30 cellular contexts compared by ENCODE assay signal in genomic region chr2:61221819-61222218, GRCh38.
"Had no signal": no experiment of that assay in that cellular context is flagged by ENCODE, and none has a peak within 500 bp of the region (broad histone marks: within the 10 kb centered on the region; RNA-seq: fewer than 3 reads in every experiment).

No MANE protein-coding gene starts in this region.

- H3K9me3 Mint-ChIP-seq: activated CD4-positive, alpha-beta memory T cell treated with anti-CD3 and anti-CD28 coated beads for 36 hours; activated naive CD4-positive, alpha-beta T cell treated with anti-CD3 and anti-CD28 coated beads for 36 hours; activated naive CD4-positive, alpha-beta T cell treated with anti-CD3 and anti-CD28 coated beads, Interleukin-2, amount 50 U/mL, for 24 hours; activated naive CD8-positive, alpha-beta T cell treated with anti-CD3 and anti-CD28 coated beads for 36 hours; activated naive CD8-positive, alpha-beta T cell treated with anti-CD3 and anti-CD28 coated beads, Interleukin-2, amount 50 U/mL, for 24 hours; activated T-helper 1 cell treated with anti-CD3 and anti-CD28 coated beads, Interleukin-12 subunit alpha, Interleukin-12 subunit beta, Interleukin-2, Interleukin-4 antibody, amounts not matched to agents 30 ng/mL and 10 ng/mL and 1 ng/mL, durations not matched to agents 14 hours and 24 hours and 36 hours; activated T-helper 2 cell treated with anti-CD3 and anti-CD28 coated beads, Interferon-gamma antibody, Interleukin-2, Interleukin-4, amounts not matched to agents 10 μg/mL and 5 μg/mL and 100 μg/mL, durations not matched to agents 14 hours and 24 hours and 36 hours had no signal

- FAIRE-seq: endometrium, endothelial cell of umbilical vein had no signal

- H3K27ac ChIP-seq: adrenal gland, body of pancreas, colonic mucosa, esophagus squamous epithelium, gastroesophageal sphincter had no signal

- H3K27ac Mint-ChIP-seq: activated CD4-positive, alpha-beta memory T cell treated with anti-CD3 and anti-CD28 coated beads for 36 hours; activated CD4-positive, alpha-beta T cell treated with anti-CD3 and anti-CD28 coated beads for 36 hours; activated CD4-positive, alpha-beta T cell treated with anti-CD3 and anti-CD28 coated beads, Interleukin-2, amount 10 ng/mL, durations not matched to agents 24 days and 14 days; activated CD8-positive, alpha-beta memory T cell treated with anti-CD3 and anti-CD28 coated beads, Interleukin-2, amount 10 ng/mL, durations not matched to agents 7 days and 5 days; activated CD8-positive, alpha-beta T cell treated with anti-CD3 and anti-CD28 coated beads, Interleukin-2, amount 10 ng/mL, durations not matched to agents 7 days and 5 days; activated naive CD4-positive, alpha-beta T cell treated with anti-CD3 and anti-CD28 coated beads for 36 hours; activated naive CD4-positive, alpha-beta T cell treated with anti-CD3 and anti-CD28 coated beads, Interleukin-2, amount 50 U/mL, for 24 hours; activated naive CD8-positive, alpha-beta T cell treated with anti-CD3 and anti-CD28 coated beads, Interleukin-2, amount 50 U/mL, for 24 hours; activated T-helper 1 cell treated with anti-CD3 and anti-CD28 coated beads, Interleukin-12 subunit alpha, Interleukin-12 subunit beta, Interleukin-2, Interleukin-4 antibody, amounts not matched to agents 30 ng/mL and 10 ng/mL and 1 ng/mL, durations not matched to agents 14 hours and 24 hours and 36 hours; activated T-helper 2 cell treated with anti-CD3 and anti-CD28 coated beads, Interferon-gamma antibody, Interleukin-2, Interleukin-4, amounts not matched to agents 10 μg/mL and 5 μg/mL and 100 μg/mL, durations not matched to agents 14 hours and 24 hours and 36 hours had no signal

- ATAC-seq: activated CD4-positive, alpha-beta T cell treated with anti-CD3 and anti-CD28 coated beads for 36 hours; activated CD8-positive, alpha-beta memory T cell treated with anti-CD3 and anti-CD28 coated beads, Interleukin-2, amount 10 ng/mL, durations not matched to agents 7 days and 5 days; activated CD8-positive, alpha-beta T cell treated with anti-CD3 and anti-CD28 coated beads, Interleukin-2, amount 10 ng/mL, durations not matched to agents 7 days and 5 days; activated naive CD8-positive, alpha-beta T cell treated with anti-CD3 and anti-CD28 coated beads, Interleukin-2, amount 50 U/mL, for 24 hours; body of pancreas; gastroesophageal sphincter had no signal

- H3K4me3 Mint-ChIP-seq: activated CD4-positive, alpha-beta memory T cell treated with anti-CD3 and anti-CD28 coated beads for 36 hours; activated CD4-positive, alpha-beta T cell treated with anti-CD3 and anti-CD28 coated beads for 36 hours; activated CD4-positive, alpha-beta T cell treated with anti-CD3 and anti-CD28 coated beads, Interleukin-2, amount 10 ng/mL, durations not matched to agents 24 days and 14 days; activated CD8-positive, alpha-beta memory T cell treated with anti-CD3 and anti-CD28 coated beads, Interleukin-2, amount 10 ng/mL, durations not matched to agents 7 days and 5 days; activated CD8-positive, alpha-beta T cell treated with anti-CD3 and anti-CD28 coated beads, Interleukin-2, amount 10 ng/mL, durations not matched to agents 7 days and 5 days; activated naive CD4-positive, alpha-beta T cell treated with anti-CD3 and anti-CD28 coated beads for 36 hours; activated naive CD4-positive, alpha-beta T cell treated with anti-CD3 and anti-CD28 coated beads, Interleukin-2, amount 50 U/mL, for 24 hours; activated naive CD8-positive, alpha-beta T cell treated with anti-CD3 and anti-CD28 coated beads for 36 hours; activated naive CD8-positive, alpha-beta T cell treated with anti-CD3 and anti-CD28 coated beads, Interleukin-2, amount 50 U/mL, for 24 hours; activated T-helper 1 cell treated with anti-CD3 and anti-CD28 coated beads, Interleukin-12 subunit alpha, Interleukin-12 subunit beta, Interleukin-2, Interleukin-4 antibody, amounts not matched to agents 30 ng/mL and 10 ng/mL and 1 ng/mL, durations not matched to agents 14 hours and 24 hours and 36 hours had no signal

- DNase-seq: activated CD4-positive, alpha-beta memory T cell treated with anti-CD3 and anti-CD28 coated beads for 36 hours; activated CD4-positive, alpha-beta T cell treated with anti-CD3 and anti-CD28 coated beads for 36 hours; activated CD4-positive, alpha-beta T cell treated with anti-CD3 and anti-CD28 coated beads, Interleukin-2, amount 10 ng/mL, durations not matched to agents 24 days and 14 days; activated CD4-positive, CD25-positive, alpha-beta regulatory T cell; activated CD4-positive, CD25-positive, alpha-beta regulatory T cell treated with anti-CD3 and anti-CD28 coated beads, Interleukin-2, amount 50 U/mL, for 72 hours; activated CD8-positive, alpha-beta memory T cell treated with anti-CD3 and anti-CD28 coated beads, Interleukin-2, amount 10 ng/mL, durations not matched to agents 7 days and 5 days; activated CD8-positive, alpha-beta memory T cell treated with anti-CD3 and anti-CD28 coated beads, Interleukin-2, amount 50 U/mL, for 4 hours; activated CD8-positive, alpha-beta T cell treated with anti-CD3 and anti-CD28 coated beads, Interleukin-2, amount 10 ng/mL, durations not matched to agents 7 days and 5 days; activated effector memory CD4-positive, alpha-beta T cell treated with anti-CD3 and anti-CD28 coated beads, Interleukin-2, amount 50 U/mL, for 16 hours; activated naive CD4-positive, alpha-beta T cell treated with anti-CD3 and anti-CD28 coated beads for 36 hours; activated naive CD8-positive, alpha-beta T cell treated with anti-CD3 and anti-CD28 coated beads for 36 hours; activated naive CD8-positive, alpha-beta T cell treated with anti-CD3 and anti-CD28 coated beads, Interleukin-2, amount 50 U/mL, for 24 hours; activated T-cell treated with anti-CD3 and anti-CD28 coated beads, Interleukin-2, amount 50 U/mL, for 1 hour; activated T-cell treated with anti-CD3 and anti-CD28 coated beads, Interleukin-2, amount 50 U/mL, for 48 hours; adrenal gland; amygdala; aorta; body of pancreas; caudate nucleus; colonic mucosa; effector CD8-positive, alpha-beta T cell; esophagus squamous epithelium; foreskin melanocyte; T-helper 2 cell had no signal

- H3K4me1 Mint-ChIP-seq: activated CD4-positive, alpha-beta T cell treated with anti-CD3 and anti-CD28 coated beads for 36 hours; activated naive CD8-positive, alpha-beta T cell treated with anti-CD3 and anti-CD28 coated beads, Interleukin-2, amount 50 U/mL, for 24 hours had no signal

- H3K27me3 ChIP-seq: adrenal gland, body of pancreas, colonic mucosa, esophagus squamous epithelium, gastroesophageal sphincter had no signal

- H3K27me3 Mint-ChIP-seq: activated CD4-positive, alpha-beta memory T cell treated with anti-CD3 and anti-CD28 coated beads for 36 hours; activated CD4-positive, alpha-beta T cell treated with anti-CD3 and anti-CD28 coated beads for 36 hours; activated CD4-positive, alpha-beta T cell treated with anti-CD3 and anti-CD28 coated beads, Interleukin-2, amount 10 ng/mL, durations not matched to agents 24 days and 14 days; activated CD8-positive, alpha-beta memory T cell treated with anti-CD3 and anti-CD28 coated beads, Interleukin-2, amount 10 ng/mL, durations not matched to agents 7 days and 5 days; activated naive CD4-positive, alpha-beta T cell treated with anti-CD3 and anti-CD28 coated beads, Interleukin-2, amount 50 U/mL, for 24 hours; activated naive CD8-positive, alpha-beta T cell treated with anti-CD3 and anti-CD28 coated beads for 36 hours; activated naive CD8-positive, alpha-beta T cell treated with anti-CD3 and anti-CD28 coated beads, Interleukin-2, amount 50 U/mL, for 24 hours had no signal

- H3K4me3 ChIP-seq: adrenal gland, body of pancreas, colonic mucosa, esophagus squamous epithelium, gastroesophageal sphincter had no signal

- H3K36me3 ChIP-seq: colonic mucosa had no signal

- H3K4me1 ChIP-seq: adrenal gland, body of pancreas, colonic mucosa, esophagus squamous epithelium, gastroesophageal sphincter had no signal

- H3K9me3 ChIP-seq: adrenal gland, body of pancreas, colonic mucosa, esophagus squamous epithelium, gastroesophageal sphincter had no signal
